In the genomic region with DNA sequence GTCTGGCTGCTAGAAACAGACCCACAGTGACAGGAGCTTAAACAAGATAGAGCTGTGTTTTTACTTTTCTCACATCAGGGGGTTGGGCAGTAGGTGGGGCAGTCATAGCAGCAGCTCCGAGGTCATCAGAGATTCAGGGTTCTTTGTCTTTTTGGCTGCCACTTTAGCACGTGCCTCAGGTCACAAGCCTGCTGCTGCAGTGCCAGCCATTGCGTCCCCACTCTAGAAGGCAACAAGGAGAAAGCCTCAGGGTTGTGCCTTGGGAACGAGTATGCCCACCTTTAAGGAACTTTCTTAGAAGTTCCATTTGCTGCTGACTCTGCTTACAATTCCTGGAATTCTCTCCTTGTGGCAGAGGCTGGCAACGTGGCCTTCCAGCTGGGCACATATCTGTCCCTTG, we compare ENCODE assay signal across 3 cellular contexts.
TF ChIP-seq lines count a peak whose summit lies in the region.

No MANE protein-coding gene starts in this region.

TF ChIP-seq in WTC11, 78 proteins besides CTCF, POLR2A, EP300 and RAD21:
- TF ChIP-seq GTF2I (CRISPR knock-in tag; conservative IDR thresholded peaks at IDR 0.05) (peak; percentile 78), CREB1 (CRISPR knock-in tag; IDR thresholded peaks at IDR 0.05) (no peak)
- TF ChIP-seq, protein P1, sequence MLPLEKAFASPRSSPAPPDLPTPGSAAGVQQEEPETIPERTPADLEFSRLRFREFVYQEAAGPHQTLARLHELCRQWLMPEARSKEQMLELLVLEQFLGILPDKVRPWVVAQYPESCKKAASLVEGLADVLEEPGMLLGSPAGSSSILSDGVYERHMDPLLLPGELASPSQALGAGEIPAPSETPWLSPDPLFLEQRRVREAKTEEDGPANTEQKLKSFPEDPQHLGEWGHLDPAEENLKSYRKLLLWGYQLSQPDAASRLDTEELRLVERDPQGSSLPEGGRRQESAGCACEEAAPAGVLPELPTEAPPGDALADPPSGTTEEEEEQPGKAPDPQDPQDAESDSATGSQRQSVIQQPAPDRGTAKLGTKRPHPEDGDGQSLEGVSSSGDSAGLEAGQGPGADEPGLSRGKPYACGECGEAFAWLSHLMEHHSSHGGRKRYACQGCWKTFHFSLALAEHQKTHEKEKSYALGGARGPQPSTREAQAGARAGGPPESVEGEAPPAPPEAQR (CRISPR knock-in tag; IDR thresholded peaks at IDR 0.05): no peak

TF ChIP-seq in K562, 482 proteins besides CTCF, POLR2A, EP300 and RAD21:
- TF ChIP-seq ZZZ3 (IDR thresholded peaks at IDR 0.05) (no peak), RBM25 (IDR thresholded peaks at IDR 0.05; ENCODE audit: low read depth, low read length, severe bottlenecking) (peak; percentile 39), ZNF766 (CRISPR knock-in tag; conservative IDR thresholded peaks at IDR 0.05) (no peak)
- TF ChIP-seq, protein P2, sequence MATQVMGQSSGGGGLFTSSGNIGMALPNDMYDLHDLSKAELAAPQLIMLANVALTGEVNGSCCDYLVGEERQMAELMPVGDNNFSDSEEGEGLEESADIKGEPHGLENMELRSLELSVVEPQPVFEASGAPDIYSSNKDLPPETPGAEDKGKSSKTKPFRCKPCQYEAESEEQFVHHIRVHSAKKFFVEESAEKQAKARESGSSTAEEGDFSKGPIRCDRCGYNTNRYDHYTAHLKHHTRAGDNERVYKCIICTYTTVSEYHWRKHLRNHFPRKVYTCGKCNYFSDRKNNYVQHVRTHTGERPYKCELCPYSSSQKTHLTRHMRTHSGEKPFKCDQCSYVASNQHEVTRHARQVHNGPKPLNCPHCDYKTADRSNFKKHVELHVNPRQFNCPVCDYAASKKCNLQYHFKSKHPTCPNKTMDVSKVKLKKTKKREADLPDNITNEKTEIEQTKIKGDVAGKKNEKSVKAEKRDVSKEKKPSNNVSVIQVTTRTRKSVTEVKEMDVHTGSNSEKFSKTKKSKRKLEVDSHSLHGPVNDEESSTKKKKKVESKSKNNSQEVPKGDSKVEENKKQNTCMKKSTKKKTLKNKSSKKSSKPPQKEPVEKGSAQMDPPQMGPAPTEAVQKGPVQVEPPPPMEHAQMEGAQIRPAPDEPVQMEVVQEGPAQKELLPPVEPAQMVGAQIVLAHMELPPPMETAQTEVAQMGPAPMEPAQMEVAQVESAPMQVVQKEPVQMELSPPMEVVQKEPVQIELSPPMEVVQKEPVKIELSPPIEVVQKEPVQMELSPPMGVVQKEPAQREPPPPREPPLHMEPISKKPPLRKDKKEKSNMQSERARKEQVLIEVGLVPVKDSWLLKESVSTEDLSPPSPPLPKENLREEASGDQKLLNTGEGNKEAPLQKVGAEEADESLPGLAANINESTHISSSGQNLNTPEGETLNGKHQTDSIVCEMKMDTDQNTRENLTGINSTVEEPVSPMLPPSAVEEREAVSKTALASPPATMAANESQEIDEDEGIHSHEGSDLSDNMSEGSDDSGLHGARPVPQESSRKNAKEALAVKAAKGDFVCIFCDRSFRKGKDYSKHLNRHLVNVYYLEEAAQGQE (CRISPR knock-in tag; IDR thresholded peaks at IDR 0.05; ENCODE audit: low read depth): no peak
- TF ChIP-seq, protein P3, sequence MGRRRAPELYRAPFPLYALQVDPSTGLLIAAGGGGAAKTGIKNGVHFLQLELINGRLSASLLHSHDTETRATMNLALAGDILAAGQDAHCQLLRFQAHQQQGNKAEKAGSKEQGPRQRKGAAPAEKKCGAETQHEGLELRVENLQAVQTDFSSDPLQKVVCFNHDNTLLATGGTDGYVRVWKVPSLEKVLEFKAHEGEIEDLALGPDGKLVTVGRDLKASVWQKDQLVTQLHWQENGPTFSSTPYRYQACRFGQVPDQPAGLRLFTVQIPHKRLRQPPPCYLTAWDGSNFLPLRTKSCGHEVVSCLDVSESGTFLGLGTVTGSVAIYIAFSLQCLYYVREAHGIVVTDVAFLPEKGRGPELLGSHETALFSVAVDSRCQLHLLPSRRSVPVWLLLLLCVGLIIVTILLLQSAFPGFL (CRISPR knock-in tag; IDR thresholded peaks at IDR 0.05): no peak

TF ChIP-seq in H1, 55 proteins besides CTCF, POLR2A, EP300 and RAD21:
- TF ChIP-seq KDM1A (IDR thresholded peaks at IDR 0.05; ENCODE audit: borderline replicate concordance, low read length) (peak; percentile 82; the same call in 1 of the 2 replicates), CHD1 (IDR thresholded peaks at IDR 0.05; ENCODE audit: low read depth, low read length) (no peak)
